9 cellular contexts compared by ENCODE assay signal in genomic region chr3:141000691-141001090, GRCh38. TPM values are rescaled to one million over a fixed set of nuclear protein-coding genes. Genes with fewer than 3 reads are reported as not detected.
A peak's percentile ranks its signal among the peaks of the same experiment; 100 is the strongest.
DNase-seq lines count a peak whose midpoint lies in the region; ATAC-seq and TF ChIP-seq lines count a peak whose summit lies in the region.
"Had no signal": no experiment of that assay in that cellular context is flagged by ENCODE, and none has a peak within 500 bp of the region (broad histone marks: within the 10 kb centered on the region; RNA-seq: fewer than 3 reads in every experiment).

No MANE protein-coding gene starts in this region.

- no peak overlapping the region for H3K27ac ChIP-seq in KMS-11
- H3K27ac ChIP-seq in neuronal stem cell (replicated peaks; ENCODE audit: low read length), result no peak overlapping the region

- no peak overlapping the region for H3K4me3 Mint-ChIP-seq in activated T-cell treated with anti-CD3 and anti-CD28 coated beads, Interleukin-2, amount 50 U/mL, for 24 hours
- H3K4me3 Mint-ChIP-seq in activated CD8-positive, alpha-beta T cell treated with anti-CD3 and anti-CD28 coated beads, Interleukin-2, amount 10 ng/mL, durations not matched to agents 7 days and 5 days, result no peak overlapping the region

- POLR2A ChIA-PET in activated CD8-positive, alpha-beta T cell treated with anti-CD3 and anti-CD28 coated beads, Interleukin-2, amount 10 ng/mL, durations not matched to agents 7 days and 5 days (lab: Charles Lee), result interaction anchor here (0.8 kb wide), 1 partner anchor 231 kb away, joined by 3 read pairs; the partner anchor contains the start of gene PXYLP1

- no peak overlapping the region for H3K4ac ChIP-seq in neuronal stem cell (ENCODE audit: low read length)

- peak; percentile 43 for ATAC-seq in activated CD8-positive, alpha-beta T cell treated with anti-CD3 and anti-CD28 coated beads, Interleukin-2, amount 10 ng/mL, durations not matched to agents 7 days and 5 days
- no peak for ATAC-seq in GM18870 (IDR thresholded peaks at IDR 0.05; ENCODE audit: unreplicated experiment)

- H2BK120ac ChIP-seq in neuronal stem cell (ENCODE audit: low read depth, low read length), result no peak overlapping the region

- H3K4me1 Mint-ChIP-seq in activated T-cell treated with anti-CD3 and anti-CD28 coated beads, Interleukin-2, amount 50 U/mL, for 24 hours (ENCODE audit: low read depth), result peaks cover 6% of the 10 kb centered on the region
- peaks cover 7% of the 10 kb centered on the region for H3K4me1 Mint-ChIP-seq in activated CD8-positive, alpha-beta T cell treated with anti-CD3 and anti-CD28 coated beads, Interleukin-2, amount 10 ng/mL, durations not matched to agents 7 days and 5 days (ENCODE audit: low read depth)

- H2BK15ac ChIP-seq in neuronal stem cell (ENCODE audit: low read length), result no peak overlapping the region

- H3K27me3 Mint-ChIP-seq in activated T-cell treated with anti-CD3 and anti-CD28 coated beads, Interleukin-2, amount 50 U/mL, for 24 hours, result no peaks in the 10 kb centered on the region
- peaks cover 13% of the 10 kb centered on the region for H3K27me3 Mint-ChIP-seq in activated CD8-positive, alpha-beta T cell treated with anti-CD3 and anti-CD28 coated beads, Interleukin-2, amount 10 ng/mL, durations not matched to agents 7 days and 5 days (ENCODE audit: low read depth)

- no peak overlapping the region for H4K91ac ChIP-seq in neuronal stem cell (ENCODE audit: low read depth, low read length, poor library complexity)

- TF ChIP-seq CTCF in KMS-11 (conservative IDR thresholded peaks at IDR 0.05; ENCODE audit: low read depth, low read length), result no peak
- TF ChIP-seq CTCF in GM10266 (IDR thresholded peaks at IDR 0.05; ENCODE audit: control insufficient read depth, insufficient read depth, low read depth, missing control alignments), result no peak

- no peak for DNase-seq in activated T-cell treated with anti-CD3 and anti-CD28 coated beads, Interleukin-2, amount 50 U/mL, for 24 hours
- no peak for DNase-seq in activated T-cell treated with anti-CD3 and anti-CD28 coated beads, Interleukin-2, amount 50 U/mL, for 48 hours
- no peak for DNase-seq in activated CD8-positive, alpha-beta T cell treated with anti-CD3 and anti-CD28 coated beads, Interleukin-2, amount 10 ng/mL, durations not matched to agents 7 days and 5 days
- DNase-seq in neuronal stem cell (ENCODE audit: low spot score) (no peak), GM10266 (ENCODE audit: extremely low spot score) (no peak)
- no peak for DNase-seq in stimulated activated CD4-positive, alpha-beta T cell treated with anti-CD3 and anti-CD28 coated beads, Interleukin-4, amount 100 ng/mL, for 24 hours

- no peak overlapping the region for H2BK5ac ChIP-seq in neuronal stem cell (ENCODE audit: low read length)

- no peaks in the 10 kb centered on the region for H3K9me3 Mint-ChIP-seq in activated T-cell treated with anti-CD3 and anti-CD28 coated beads, Interleukin-2, amount 50 U/mL, for 24 hours
- no peaks in the 10 kb centered on the region for H3K9me3 Mint-ChIP-seq in activated CD8-positive, alpha-beta T cell treated with anti-CD3 and anti-CD28 coated beads, Interleukin-2, amount 10 ng/mL, durations not matched to agents 7 days and 5 days (ENCODE audit: insufficient read depth)

- no peaks in the 10 kb centered on the region for H3K36me3 Mint-ChIP-seq in activated T-cell treated with anti-CD3 and anti-CD28 coated beads, Interleukin-2, amount 50 U/mL, for 24 hours (ENCODE audit: low read depth)
- H3K36me3 Mint-ChIP-seq in activated CD8-positive, alpha-beta T cell treated with anti-CD3 and anti-CD28 coated beads, Interleukin-2, amount 10 ng/mL, durations not matched to agents 7 days and 5 days (ENCODE audit: low read depth), result no peaks in the 10 kb centered on the region

- H3K4me2 ChIP-seq in KMS-11 (no peak overlapping the region), neuronal stem cell (ENCODE audit: insufficient read depth, low read length, poor library complexity, severe bottlenecking) (no peak overlapping the region)

- no peaks in the 10 kb centered on the region; the same call in 1 of the 2 replicates for H4K20me1 ChIP-seq in KMS-11 (ENCODE audit: insufficient read depth)

- WGBS in neuronal stem cell (ENCODE audit: extremely low coverage in 2 of 2, insufficient read length in 2 of 2, insufficient replicate concordance in 1 of 2), 2 donors, result no CpG with 5 or more reads among the region's 2 CpGs

- no peaks in the 10 kb centered on the region for H3K79me2 ChIP-seq in KMS-11 (ENCODE audit: insufficient read depth, low read depth)

- no peaks in the 10 kb centered on the region for H3K79me1 ChIP-seq in neuronal stem cell (ENCODE audit: low read depth, low read length)

- H3K4me3 ChIP-seq in KMS-11 (IDR thresholded peaks at IDR 0.05; ENCODE audit: insufficient read depth, low read depth, low read length) (no peak overlapping the region), neuronal stem cell (ENCODE audit: low read length in 2 of 2) (no peak overlapping the region)

- H2AK5ac ChIP-seq in neuronal stem cell (ENCODE audit: low read depth, low read length), result no peak overlapping the region

- H2AFZ ChIP-seq in KMS-11 (ENCODE audit: low read depth), result peak overlapping the region; percentile 8; the same call in 1 of the 2 replicates
- peak overlapping the region; percentile 76 for H2AFZ ChIP-seq in neuronal stem cell (ENCODE audit: low read length)

- no peak overlapping the region for H4K8ac ChIP-seq in neuronal stem cell (ENCODE audit: low read depth, low read length)

- no peak overlapping the region for H3K14ac ChIP-seq in neuronal stem cell (ENCODE audit: low read length)

- H3K4me1 ChIP-seq in KMS-11 (ENCODE audit: low read depth, poor library complexity, severe bottlenecking), result no peaks in the 10 kb centered on the region
- H3K4me1 ChIP-seq in neuronal stem cell (ENCODE audit: control insufficient read depth in 2 of 2, insufficient read depth in 1 of 2, low read depth in 1 of 2, low read length in 2 of 2), result no peaks in the 10 kb centered on the region

- CTCF ChIA-PET in activated CD8-positive, alpha-beta T cell treated with anti-CD3 and anti-CD28 coated beads, Interleukin-2, amount 10 ng/mL, durations not matched to agents 7 days and 5 days (lab: Charles Lee), result interaction anchor here (0.6 to 4.7 kb wide), 48 partner anchors 9 to 452 kb away, joined by 3 to 71 read pairs (median 4); partner anchors contain the start of genes PXYLP1 and SPSB4

- H3K9me3 ChIP-seq in neuronal stem cell (replicated peaks in 1 of 2; ENCODE audit: control insufficient read depth in 2 of 2, insufficient read depth in 1 of 2, low read depth in 1 of 2, low read length in 2 of 2), result peaks cover 0 to 8% of the 10 kb centered on the region in 2 donors

- H2BK12ac ChIP-seq in neuronal stem cell (ENCODE audit: low read length), result no peak overlapping the region

- H3K36me3 ChIP-seq in KMS-11 (ENCODE audit: insufficient read depth), result no peaks in the 10 kb centered on the region
- H3K36me3 ChIP-seq in neuronal stem cell (replicated peaks in 1 of 2; ENCODE audit: control insufficient read depth in 2 of 2, insufficient read depth in 2 of 2, low read length in 2 of 2), result no peaks in the 10 kb centered on the region

- no peak overlapping the region for H3K9ac ChIP-seq in KMS-11
- no peak overlapping the region for H3K9ac ChIP-seq in neuronal stem cell (ENCODE audit: low read depth, low read length, poor library complexity)

- H3K18ac ChIP-seq in neuronal stem cell (ENCODE audit: low read length), result peak overlapping the region; percentile 84

- H3K27me3 ChIP-seq in KMS-11 (ENCODE audit: insufficient read depth, low read depth) (no peaks in the 10 kb centered on the region), neuronal stem cell (ENCODE audit: control insufficient read depth in 3 of 3, insufficient read depth in 3 of 3, low read depth in 1 of 3, low read length in 3 of 3) (no peaks in the 10 kb centered on the region)

- H3K23ac ChIP-seq in neuronal stem cell (ENCODE audit: low read depth, low read length, poor library complexity), result no peak overlapping the region

- peak overlapping the region; percentile 19 for H3K27ac Mint-ChIP-seq in activated T-cell treated with anti-CD3 and anti-CD28 coated beads, Interleukin-2, amount 50 U/mL, for 24 hours
- H3K27ac Mint-ChIP-seq in activated CD8-positive, alpha-beta T cell treated with anti-CD3 and anti-CD28 coated beads, Interleukin-2, amount 10 ng/mL, durations not matched to agents 7 days and 5 days, result no peak overlapping the region

RNA-seq across cellular contexts. Expression of gene SPSB4, which starts 50.5 kb away (rescaled TPM):
- not detected for total RNA-seq in activated CD8-positive, alpha-beta T cell treated with anti-CD3 and anti-CD28 coated beads, Interleukin-2, amount 10 ng/mL, durations not matched to agents 7 days and 5 days
- polyA plus RNA-seq in neuronal stem cell (2013, experiment 1 of 2), result 19.8 TPM
- 19.2 TPM for polyA plus RNA-seq in neuronal stem cell (2013, experiment 2 of 2)
- total RNA-seq: HT-29 had no signal

RNA-seq across cellular contexts. Expression of gene SLC25A36, which starts 59.1 kb away (rescaled TPM):
- 10 to 100 TPM; 39.6 to 46.0 TPM for total RNA-seq in activated CD8-positive, alpha-beta T cell treated with anti-CD3 and anti-CD28 coated beads, Interleukin-2, amount 10 ng/mL, durations not matched to agents 7 days and 5 days
- polyA plus RNA-seq in neuronal stem cell (2013, experiment 1 of 2), result 78.5 TPM
- polyA plus RNA-seq in neuronal stem cell (2013, experiment 2 of 2), result 82.2 TPM
